Comparison of ENCODE assay signal across 2 cellular contexts in the genomic region with DNA sequence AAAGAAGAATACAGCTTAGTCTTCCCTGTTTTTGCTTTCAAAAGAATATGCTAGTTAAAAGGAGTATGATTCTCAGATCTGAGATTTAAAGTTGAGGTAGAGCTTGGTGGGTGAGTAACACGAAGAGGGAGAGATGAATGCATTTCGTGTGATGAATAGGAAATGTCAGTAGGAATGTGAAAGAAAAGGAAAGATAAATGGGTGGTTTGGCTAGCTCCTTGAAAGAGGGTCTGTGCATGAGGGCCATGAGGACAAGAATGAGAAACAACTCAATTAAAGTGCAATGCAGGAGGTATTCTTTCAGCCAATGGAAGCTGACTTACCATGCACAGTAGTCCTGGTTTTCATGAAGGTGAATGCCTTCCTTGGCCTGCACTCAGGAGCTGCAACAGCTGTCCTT.
TF ChIP-seq lines count a peak whose summit lies in the region.

No MANE protein-coding gene starts in this region.

TF ChIP-seq in SK-N-SH, 30 proteins besides CTCF, POLR2A, EP300 and RAD21 (continued from another document):
- TF ChIP-seq PBX3 (IDR thresholded peaks at IDR 0.05): peak; percentile 56; the same call in 1 of the 2 replicates

TF ChIP-seq in SK-N-SH treated with all-trans-retinoic acid at 6 μM for 48 hours, 23 proteins besides CTCF, POLR2A, EP300 and RAD21 (continued from another document):
- no peak for TF ChIP-seq TSHZ2 (CRISPR knock-in tag; IDR thresholded peaks at IDR 0.05)
- TF ChIP-seq, protein P1, sequence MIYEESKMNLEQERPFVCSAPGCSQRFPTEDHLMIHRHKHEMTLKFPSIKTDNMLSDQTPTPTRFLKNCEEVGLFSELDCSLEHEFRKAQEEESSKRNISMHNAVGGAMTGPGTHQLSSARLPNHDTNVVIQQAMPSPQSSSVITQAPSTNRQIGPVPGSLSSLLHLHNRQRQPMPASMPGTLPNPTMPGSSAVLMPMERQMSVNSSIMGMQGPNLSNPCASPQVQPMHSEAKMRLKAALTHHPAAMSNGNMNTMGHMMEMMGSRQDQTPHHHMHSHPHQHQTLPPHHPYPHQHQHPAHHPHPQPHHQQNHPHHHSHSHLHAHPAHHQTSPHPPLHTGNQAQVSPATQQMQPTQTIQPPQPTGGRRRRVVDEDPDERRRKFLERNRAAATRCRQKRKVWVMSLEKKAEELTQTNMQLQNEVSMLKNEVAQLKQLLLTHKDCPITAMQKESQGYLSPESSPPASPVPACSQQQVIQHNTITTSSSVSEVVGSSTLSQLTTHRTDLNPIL (CRISPR knock-in tag; IDR thresholded peaks at IDR 0.05; ENCODE audit: low read depth): no peak
